In genomic region chr5:140346348-140347221, GRCh38 we compare ENCODE assay signal across 2 cellular contexts.
A peak's percentile ranks its signal among the peaks of the same experiment; 100 is the strongest.
TF ChIP-seq lines count a peak whose summit lies in the region.

TSS of gene HBEGF (minus strand) at chr5:140346603. CDS start at chr5:140346328, 275 bp downstream.

TF ChIP-seq in HEK293, 187 proteins besides CTCF, POLR2A, EP300 and RAD21 (continued from another document and continues in another):
- TF ChIP-seq ZBTB10 (tag by site-specific recombination; IDR thresholded peaks at IDR 0.05) (no peak), SP7 (tag by site-specific recombination; IDR thresholded peaks at IDR 0.05) (peak; percentile 53; the same call in 1 of the 2 replicates), HOXD13 (CRISPR knock-in tag; IDR thresholded peaks at IDR 0.05; ENCODE audit: borderline replicate concordance) (no peak), ZNF24 (tag by site-specific recombination; IDR thresholded peaks at IDR 0.05) (no peak; the same call in 1 of the 2 replicates), ZNF629 (tag by site-specific recombination; IDR thresholded peaks at IDR 0.05) (no peak), ZNF223 (tag by site-specific recombination; IDR thresholded peaks at IDR 0.05) (0 out of 2 replicates have a peak, but pooled peaks have one; percentile 8), ZNF791 (tag by site-specific recombination; IDR thresholded peaks at IDR 0.05) (no peak), ZNF514 (tag by site-specific recombination; IDR thresholded peaks at IDR 0.05) (no peak), SETDB1 (IDR thresholded peaks at IDR 0.05; ENCODE audit: insufficient read length, low read length) (no peak), ZNF394 (tag by site-specific recombination; IDR thresholded peaks at IDR 0.05; ENCODE audit: borderline replicate concordance) (peak; percentile 38; the same call in 1 of the 2 replicates), TRIM28 (IDR thresholded peaks at IDR 0.05; ENCODE audit: borderline replicate concordance, low read length) (no peak), ZBTB6 (tag by site-specific recombination; IDR thresholded peaks at IDR 0.05) (no peak; the same call in 1 of the 2 replicates), ZNF639 (tag by site-specific recombination; IDR thresholded peaks at IDR 0.05) (no peak), ZNF621 (tag by site-specific recombination; IDR thresholded peaks at IDR 0.05) (no peak), ZFP37 (tag by site-specific recombination; IDR thresholded peaks at IDR 0.05) (peak; percentile 34; the same call in 1 of the 2 replicates), ZNF211 (tag by site-specific recombination; IDR thresholded peaks at IDR 0.05; ENCODE audit: low read depth) (no peak), ZNF302 (tag by site-specific recombination; IDR thresholded peaks at IDR 0.05; ENCODE audit: low read depth) (no peak), ZNF366 (tag by site-specific recombination; conservative IDR thresholded peaks at IDR 0.05) (no peak; the same call in 1 of the 2 replicates), ZNF248 (tag by site-specific recombination; IDR thresholded peaks at IDR 0.05) (no peak), ZNF174 (tag by site-specific recombination; IDR thresholded peaks at IDR 0.05) (no peak), REST (tag by site-specific recombination; IDR thresholded peaks at IDR 0.05) (peak; percentile 1; the same call in 1 of the 2 replicates), ZNF311 (tag by site-specific recombination; IDR thresholded peaks at IDR 0.05; ENCODE audit: borderline replicate concordance) (no peak), ZFP69B (tag by site-specific recombination; IDR thresholded peaks at IDR 0.05) (no peak; the same call in none of the 2 replicates), ZNF214 (tag by site-specific recombination; IDR thresholded peaks at IDR 0.05; ENCODE audit: borderline replicate concordance) (no peak), SCRT2 (tag by site-specific recombination; IDR thresholded peaks at IDR 0.05) (no peak)

TF ChIP-seq in K562, 482 proteins besides CTCF, POLR2A, EP300 and RAD21 (continued from another document and continues in another):
- TF ChIP-seq CREB3 (tag; conservative IDR thresholded peaks at IDR 0.05; ENCODE audit: low read depth) (no peak), MEIS2 (IDR thresholded peaks at IDR 0.05; ENCODE audit: partially characterized antibody) (peak; percentile 79), ZNF764 (CRISPR knock-in tag; IDR thresholded peaks at IDR 0.05; ENCODE audit: low read depth) (no peak), MAFK (IDR thresholded peaks at IDR 0.05; ENCODE audit: low read length) (no peak), SMARCA4 (IDR thresholded peaks at IDR 0.05) (no peak), CTCFL (IDR thresholded peaks at IDR 0.05; ENCODE audit: borderline replicate concordance, insufficient read depth, low read depth, low read length, poor library complexity, severe bottlenecking) (peak; percentile 46), RFX5 (IDR thresholded peaks at IDR 0.05; ENCODE audit: low read depth, low read length) (no peak), ELF1 (tag; IDR thresholded peaks at IDR 0.05) (no peak), FIP1L1 (IDR thresholded peaks at IDR 0.05; ENCODE audit: low read depth, low read length, poor library complexity, severe bottlenecking) (peak; percentile 41), CTBP1 (IDR thresholded peaks at IDR 0.05; ENCODE audit: borderline replicate concordance) (peak; percentile 77; the same call in 1 of the 2 replicates), GTF2F1 (IDR thresholded peaks at IDR 0.05; ENCODE audit: low read depth, low read length) (no peak), E2F1 (CRISPR knock-in tag; IDR thresholded peaks at IDR 0.05) (no peak), ATF4 (CRISPR knock-in tag; IDR thresholded peaks at IDR 0.05) (no peak), ZNF217 (CRISPR knock-in tag; IDR thresholded peaks at IDR 0.05) (no peak), ARID1B (IDR thresholded peaks at IDR 0.05) (no peak), HMGN3 (IDR thresholded peaks at IDR 0.05; ENCODE audit: borderline replicate concordance, extremely low read depth, insufficient read length, low read depth, low read length) (peak; percentile 25), SRF (CRISPR knock-in tag; IDR thresholded peaks at IDR 0.05) (no peak; a peak in 1 of 4 replicates), RNF219 (CRISPR knock-in tag; IDR thresholded peaks at IDR 0.05) (no peak), TCF7L2 (IDR thresholded peaks at IDR 0.05; ENCODE audit: low read depth, low read length) (no peak), SNAPC5 (CRISPR knock-in tag; IDR thresholded peaks at IDR 0.05) (no peak), ZBTB33 (CRISPR knock-in tag; IDR thresholded peaks at IDR 0.05) (peak; percentile 71), PML (IDR thresholded peaks at IDR 0.05; ENCODE audit: low read length) (no peak), ZBTB5 (IDR thresholded peaks at IDR 0.05) (no peak), MCM5 (IDR thresholded peaks at IDR 0.05; ENCODE audit: low read depth) (no peak), FOXP1 (CRISPR knock-in tag; IDR thresholded peaks at IDR 0.05) (no peak), SMAD4 (CRISPR knock-in tag; conservative IDR thresholded peaks at IDR 0.05) (0 out of 2 replicates have a peak, but pooled peaks have one; percentile 26), FOXA3 (CRISPR knock-in tag; conservative IDR thresholded peaks at IDR 0.05 in 1 of 2, IDR thresholded peaks at IDR 0.05 in 1 of 2) (no peak), NCOA6 (IDR thresholded peaks at IDR 0.05) (no peak), HDGF (IDR thresholded peaks at IDR 0.05) (no peak), E4F1 (CRISPR knock-in tag; IDR thresholded peaks at IDR 0.05; ENCODE audit: borderline replicate concordance) (no peak), MITF (IDR thresholded peaks at IDR 0.05) (no peak; the same call in 1 of the 2 replicates), U2AF1 (optimal IDR thresholded peaks at IDR 0.05; ENCODE audit: low read depth, low read length) (no peak), PTRF (tag; IDR thresholded peaks at IDR 0.05) (no peak), ZNF511 (CRISPR knock-in tag; IDR thresholded peaks at IDR 0.05) (no peak), NR2C1 (IDR thresholded peaks at IDR 0.05) (no peak), NR2C1 (tag; IDR thresholded peaks at IDR 0.05) (no peak), ZNF507 (tag; conservative IDR thresholded peaks at IDR 0.05) (no peak)
